Comparison of ENCODE assay signal across 10 cellular contexts in the genomic region with DNA sequence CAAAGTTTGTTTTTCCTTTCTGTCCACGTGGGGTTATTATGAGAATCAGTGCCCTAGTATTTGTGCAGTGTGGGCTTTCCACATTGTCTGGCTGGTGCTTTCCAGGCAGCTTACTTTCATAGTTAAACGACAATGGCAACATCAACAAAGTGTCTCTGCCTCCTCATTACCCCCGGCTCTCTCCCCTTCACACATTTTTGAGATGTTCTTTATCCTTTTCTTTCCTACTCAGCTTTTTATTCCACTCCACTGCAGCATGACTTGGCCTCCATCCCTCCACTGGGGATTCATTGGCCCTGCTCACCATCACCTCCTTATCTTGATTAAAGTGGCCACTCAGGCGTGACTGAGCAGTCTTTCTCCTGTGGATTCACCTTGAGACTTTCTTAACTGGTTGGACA. TPM values are rescaled to one million over a fixed set of nuclear protein-coding genes. Genes with fewer than 3 reads are reported as not detected.
A peak's percentile ranks its signal among the peaks of the same experiment; 100 is the strongest.
DNase-seq lines count a peak whose midpoint lies in the region; ATAC-seq and TF ChIP-seq lines count a peak whose summit lies in the region.
"Had no signal": no experiment of that assay in that cellular context is flagged by ENCODE, and none has a peak within 500 bp of the region (broad histone marks: within the 10 kb centered on the region; RNA-seq: fewer than 3 reads in every experiment).

No MANE protein-coding gene starts in this region.

- TF ChIP-seq CTCF in foreskin fibroblast (IDR thresholded peaks at IDR 0.05; ENCODE audit: low read depth, low read length) (no peak), psoas muscle (IDR thresholded peaks at IDR 0.05) (no peak)

- intact Hi-C loops in psoas muscle (cut with DNase I): no loop called here

- ATAC-seq in psoas muscle (peak in 1 of 4 donors; percentile 33), HG03460 (IDR thresholded peaks at IDR 0.05; ENCODE audit: unreplicated experiment) (no peak)
- ATAC-seq: activated CD8-positive, alpha-beta T cell treated with anti-CD3 and anti-CD28 coated beads, Interleukin-2, amount 10 ng/mL, durations not matched to agents 7 days and 5 days had no signal

- peaks cover 0 to 11% (median 4%) of the 10 kb centered on the region in 11 experiments; a peak in 7 of 22 replicates for H3K36me3 ChIP-seq in BLaER1 treated with 17β-estradiol and CSF1 and Interleukin-3, amounts not matched to agents 10 nM and 100 nM
- H3K36me3 ChIP-seq in SJSA1: 0 out of 2 replicates have a peak, but pooled peaks cover 4% of the 10 kb centered on the region
- H3K36me3 ChIP-seq in psoas muscle (ENCODE audit: insufficient read depth in 1 of 2, low read depth in 1 of 2): no peaks in the 10 kb centered on the region

- H4K20me1 ChIP-seq in BLaER1 treated with 17β-estradiol and CSF1 and Interleukin-3, amounts not matched to agents 10 nM and 100 nM: peaks cover 53 to 88% (median 71%) of the 10 kb centered on the region in 11 experiments; a peak in 21 of 22 replicates

- WGBS in psoas muscle, 3 donors: 13 to 33% (median 18%) methylated on average over 4 of the region's 4 CpGs

- no peak overlapping the region for H3K27ac ChIP-seq in BLaER1 treated with 17β-estradiol and CSF1 and Interleukin-3, amounts not matched to agents 10 nM and 100 nM
- H3K27ac ChIP-seq in SJSA1: peak overlapping the region; percentile 90
- peak overlapping the region; percentile 66 for H3K27ac ChIP-seq in psoas muscle

- no peak overlapping the region for H3K9ac ChIP-seq in BLaER1 treated with 17β-estradiol and CSF1 and Interleukin-3, amounts not matched to agents 10 nM and 100 nM

- peaks cover 31 to 53% (median 45%) of the 10 kb centered on the region in 10 experiments for H3K4me1 ChIP-seq in BLaER1 treated with 17β-estradiol and CSF1 and Interleukin-3, amounts not matched to agents 10 nM and 100 nM
- H3K4me1 ChIP-seq in SJSA1 (replicated peaks) (peaks cover 69% of the 10 kb centered on the region), psoas muscle (peaks cover 73% of the 10 kb centered on the region)

- H3K4me2 ChIP-seq in BLaER1 treated with 17β-estradiol and CSF1 and Interleukin-3, amounts not matched to agents 10 nM and 100 nM: peak overlapping the region in 7 of 11 experiments; percentile 11 to 49 (median 46); a peak in 12 of 22 replicates

- H3K27me3 ChIP-seq in BLaER1 treated with 17β-estradiol and CSF1 and Interleukin-3, amounts not matched to agents 10 nM and 100 nM: no peaks in the 10 kb centered on the region
- H3K27me3 ChIP-seq in SJSA1 (replicated peaks) (no peaks in the 10 kb centered on the region), psoas muscle (ENCODE audit: insufficient read depth in 3 of 3, low read length in 2 of 3) (no peaks in the 10 kb centered on the region)

- no peak overlapping the region for H3K4me3 ChIP-seq in BLaER1 treated with 17β-estradiol and CSF1 and Interleukin-3, amounts not matched to agents 10 nM and 100 nM
- H3K4me3 ChIP-seq in SJSA1 (no peak overlapping the region), foreskin fibroblast (ENCODE audit: low read depth in 1 of 2, low read length in 2 of 2) (peak overlapping the region; percentile 10 to 14), psoas muscle (peak overlapping the region; percentile 2)

- DNase-seq in SJSA1 (ENCODE audit: low read depth in 1 of 2, low spot score in 2 of 2): peak in 1 of 2 experiments; percentile 76
- peak in 1 of 2 donors; percentile 22 for DNase-seq in foreskin fibroblast
- DNase-seq in psoas muscle: no peak
- no peak for DNase-seq in NCI-H2171 treated with DMSO at 0.1 percent for 48 hours (lab: John Stamatoyannopoulos, UW)
- DNase-seq in Ammon's horn (ENCODE audit: low spot score): no peak
- DNase-seq in SKM-1 treated with dmso at 0.1 percent for 144 hours (lab: John Stamatoyannopoulos, UW; ENCODE audit: unreplicated experiment): no peak
- DNase-seq: activated CD8-positive, alpha-beta T cell treated with anti-CD3 and anti-CD28 coated beads, Interleukin-2, amount 10 ng/mL, durations not matched to agents 7 days and 5 days; NK-92 treated with Interleukin-12 subunit alpha and Interleukin-12 subunit beta, amount 100 ng/mL, for 24 hours had no signal

- H3K9me3 ChIP-seq in BLaER1 treated with 17β-estradiol and CSF1 and Interleukin-3, amounts not matched to agents 10 nM and 100 nM (replicated peaks in 1 of 11): no peaks in the 10 kb centered on the region
- H3K9me3 ChIP-seq in SJSA1 (replicated peaks): no peaks in the 10 kb centered on the region
- H3K9me3 ChIP-seq in psoas muscle: no peaks in the 10 kb centered on the region

RNA-seq across cellular contexts. Expression of a gene that starts 19.1 kb away (rescaled TPM):
- total RNA-seq in SJSA1 (2014; rRNA removed; shearing (Covaris generic)): 34.0 and 42.4 TPM in 2 replicates
- total RNA-seq in psoas muscle: 10 to 100 TPM; 23.6 to 29.9 (median 28.5) TPM
- polyA plus RNA-seq in psoas muscle: 10 to 100 TPM in 1 of 3 donors, 1 to 10 TPM in 2; 6.8 to 17.6 (median 7.8) TPM

RNA-seq across cellular contexts. Expression of a gene that starts 44.9 kb away (rescaled TPM):
- total RNA-seq in SJSA1 (2014; rRNA removed; shearing (Covaris generic)): 0.66 TPM in 1 of 2 replicates, not detected in the other
- total RNA-seq in psoas muscle: 10 to 100 TPM in 2 of 4 donors, 1 to 10 TPM in 2; 7.3 to 11.3 (median 9.0) TPM
- polyA plus RNA-seq in psoas muscle: 10 to 100 TPM in 1 of 3 donors, 1 to 10 TPM in 2; 9.3 to 13.7 (median 9.8) TPM

Comparison
In these comparisons a context has a peak if more than half of its experiments do, and no peak if none do; other contexts are left out.
1. H3K27ac ChIP-seq: peak in SJSA1 (single experiment) and psoas muscle (single experiment); none in BLaER1 treated with 17β-estradiol and CSF1 and Interleukin-3, amounts not matched to agents 10 nM and 100 nM (0 of 11).
2. H3K4me3 ChIP-seq: peak in foreskin fibroblast (2 of 2) and psoas muscle (single experiment); none in BLaER1 treated with 17β-estradiol and CSF1 and Interleukin-3, amounts not matched to agents 10 nM and 100 nM (0 of 10) and SJSA1 (single experiment).